ENCODE assay signal across 9 cellular contexts in the genomic region with DNA sequence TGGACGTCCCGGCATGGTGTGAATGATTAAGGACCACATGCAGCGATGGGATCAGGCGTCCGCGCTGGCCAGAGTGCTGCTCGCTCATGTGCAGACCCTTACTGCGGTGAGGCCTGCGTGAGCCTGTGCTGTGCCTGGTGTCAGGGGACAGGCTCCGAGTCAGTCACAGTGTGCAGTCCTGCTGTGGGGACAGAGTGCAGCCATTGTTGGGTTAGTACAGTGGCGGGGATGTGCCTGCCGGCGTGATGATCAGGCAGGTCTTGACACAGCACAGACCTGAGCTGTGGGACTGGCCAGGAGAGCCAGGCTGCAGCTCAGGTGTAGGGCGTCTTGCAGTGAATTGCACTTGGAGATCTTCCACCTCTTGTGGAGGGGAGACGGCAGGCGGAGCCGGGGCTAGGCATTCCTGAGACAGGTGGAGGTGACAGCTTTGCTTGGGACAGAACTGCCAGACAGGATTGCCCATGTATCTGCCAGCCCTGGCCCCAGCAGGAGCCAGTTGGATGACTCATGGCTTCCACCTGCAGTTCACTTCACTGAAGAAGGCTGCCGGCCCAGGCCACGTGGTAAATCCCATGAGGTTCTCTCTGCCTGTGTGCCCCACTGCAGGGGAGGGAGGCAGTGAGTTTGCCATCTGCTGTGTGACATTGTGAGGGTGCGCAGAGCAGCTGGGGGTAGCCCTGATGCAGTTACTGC. TPM values are rescaled to one million over a fixed set of nuclear protein-coding genes. Genes with fewer than 3 reads are reported as not detected.
DNase-seq lines count a peak whose midpoint lies in the region; ATAC-seq and TF ChIP-seq lines count a peak whose summit lies in the region.
"Had no signal": no experiment of that assay in that cellular context is flagged by ENCODE, and none has a peak within 500 bp of the region (broad histone marks: within the 10 kb centered on the region; RNA-seq: fewer than 3 reads in every experiment).

No MANE protein-coding gene starts in this region.

- H3K9me3 ChIP-seq in colonic mucosa, result no peaks in the 10 kb centered on the region

- no peak overlapping the region for H3K27ac ChIP-seq in colonic mucosa

- H3K36me3 ChIP-seq in colonic mucosa (peaks cover 2% of the 10 kb centered on the region), H7 (replicated peaks; ENCODE audit: control insufficient read depth, insufficient read depth, low read length) (peaks cover 26% of the 10 kb centered on the region)

- no peak for ATAC-seq in HG02870 (IDR thresholded peaks at IDR 0.05; ENCODE audit: unreplicated experiment)

- no peak overlapping the region for H3K4me3 ChIP-seq in colonic mucosa
- H3K4me3 ChIP-seq in H7 (ENCODE audit: insufficient read depth, low read depth, low read length), result no peak overlapping the region

- H3K9ac ChIP-seq in colonic mucosa (ENCODE audit: low read depth in 2 of 2, low read length in 2 of 2), result no peak overlapping the region

- intact Hi-C loops in colonic mucosa (cut with DNase I), result no loop called here

- no peak for TF ChIP-seq CTCF in colonic mucosa (IDR thresholded peaks at IDR 0.05)

- H3K27me3 ChIP-seq in colonic mucosa, result no peaks in the 10 kb centered on the region
- H3K27me3 ChIP-seq in H7 (ENCODE audit: control insufficient read depth, insufficient read depth, low read length), result no peaks in the 10 kb centered on the region

- DNase-seq in DMS 273 treated with DMSO at 0.1 percent for 48 hours (lab: John Stamatoyannopoulos, UW), result peak; percentile 81
- DNase-seq in NCI-H1694 treated with DMSO at 0.1 percent for 48 hours (lab: John Stamatoyannopoulos, UW), result peak; percentile 96
- peak; percentile 88 for DNase-seq in cerebellar cortex (ENCODE audit: low spot score)
- peak; percentile 73 for DNase-seq in myocyte (ENCODE audit: low read depth)
- DNase-seq in T-helper 1 cell, result no peak
- DNase-seq in colonic mucosa, result no peak
- no peak for DNase-seq in H7
- DNase-seq: cortex of kidney had no signal

- no peaks in the 10 kb centered on the region for H3K4me1 ChIP-seq in colonic mucosa

RNA-seq across cellular contexts. Expression of gene TRMU, which starts 17.3 kb away (rescaled TPM):
- total RNA-seq in myocyte (34.9 and 40.2 TPM in 2 replicates), colonic mucosa (10 to 100 TPM; 25.2 to 71.8 TPM)
- 27.2 TPM for polyA plus RNA-seq in myocyte (2012)
- 72.9 and 76.2 TPM in 2 replicates for total RNA-seq in H7 (2014; rRNA removed; shearing (Covaris generic))

RNA-seq across cellular contexts. Expression of gene GTSE1, which starts 56.2 kb away (rescaled TPM):
- total RNA-seq in myocyte (0.35 and 0.47 TPM in 2 replicates), colonic mucosa (10 to 100 TPM in 1 of 2 donors, 1 to 10 TPM in 1; 7.8 to 38.8 TPM)
- 0.54 TPM for polyA plus RNA-seq in myocyte (2012)
- 38.8 and 42.9 TPM in 2 replicates for total RNA-seq in H7 (2014; rRNA removed; shearing (Covaris generic))

Comparison
In these comparisons a context has a peak if more than half of its experiments do, and no peak if none do; other contexts are left out.
1. DNase-seq: peak in DMS 273 treated with DMSO at 0.1 percent for 48 hours (single experiment), NCI-H1694 treated with DMSO at 0.1 percent for 48 hours (single experiment), cerebellar cortex (single experiment) and myocyte (single experiment); none in T-helper 1 cell (0 of 5), colonic mucosa (single experiment) and H7 (single experiment).